In genomic region chr1:35031103-35031452, GRCh38 we compare ENCODE assay signal across 8 cellular contexts. TPM values are rescaled to one million over a fixed set of nuclear protein-coding genes. Genes with fewer than 3 reads are reported as not detected.
DNase-seq lines count a peak whose midpoint lies in the region; ATAC-seq and TF ChIP-seq lines count a peak whose summit lies in the region.

No MANE protein-coding gene starts in this region.

- DNase-seq in NOMO-1 treated with dmso at 0.1 percent for 144 hours (lab: John Stamatoyannopoulos, UW; ENCODE audit: unreplicated experiment): peak; percentile 69
- no peak for DNase-seq in NOMO-1 treated with DMSO at 0.1 percent for 48 hours (lab: John Stamatoyannopoulos, UW; ENCODE audit: unreplicated experiment)
- peak; percentile 16 for DNase-seq in activated gamma-delta T cell treated with anti-CD3 and anti-CD28 coated beads, Interleukin-2, amount 50 U/mL, for 16 hours (ENCODE audit: low read depth)
- peak; percentile 21 for DNase-seq in globus pallidus (ENCODE audit: low spot score)
- DNase-seq in upper lobe of right lung: no peak
- DNase-seq in mesenteric fat pad (ENCODE audit: low spot score): no peak

- peak; percentile 34 for ATAC-seq in upper lobe of right lung

- H3K9me3 ChIP-seq in OCI-LY3 (ENCODE audit: insufficient read depth, low read length) (peaks cover 4% of the 10 kb centered on the region; the same call in 1 of the 2 replicates), parathyroid adenoma (ENCODE audit: control insufficient read depth, low read length) (no peaks in the 10 kb centered on the region), upper lobe of right lung (peaks cover 6% of the 10 kb centered on the region)

- H3K27ac ChIP-seq in OCI-LY3 (ENCODE audit: low read length): peak overlapping the region; percentile 75
- H3K27ac ChIP-seq in parathyroid adenoma: peak overlapping the region; percentile 92
- peak overlapping the region; percentile 93 for H3K27ac ChIP-seq in upper lobe of right lung

- peak overlapping the region; percentile 83 for H3K4me3 ChIP-seq in OCI-LY3 (ENCODE audit: low read length)
- peak overlapping the region; percentile 97 for H3K4me3 ChIP-seq in parathyroid adenoma (ENCODE audit: low read depth, low read length)
- H3K4me3 ChIP-seq in upper lobe of right lung: peak overlapping the region; percentile 91

- H3K79me2 ChIP-seq in OCI-LY3 (ENCODE audit: low read length) (peaks cover 16% of the 10 kb centered on the region), parathyroid adenoma (peaks cover 2% of the 10 kb centered on the region)

- intact Hi-C loops in upper lobe of right lung (cut with DNase I): no loop called here

- H3K4me2 ChIP-seq in OCI-LY3 (ENCODE audit: low read length) (peak overlapping the region; percentile 78), parathyroid adenoma (ENCODE audit: low read length) (peak overlapping the region; percentile 84)

- H3K36me3 ChIP-seq in OCI-LY3 (replicated peaks; ENCODE audit: low read depth, low read length) (peaks cover 5% of the 10 kb centered on the region), parathyroid adenoma (ENCODE audit: control insufficient read depth, insufficient read depth, low read length) (no peaks in the 10 kb centered on the region), upper lobe of right lung (peaks cover 4% of the 10 kb centered on the region)

- peak overlapping the region; percentile 84 for H2AFZ ChIP-seq in OCI-LY3 (ENCODE audit: low read depth, low read length)
- peak overlapping the region; percentile 80 for H2AFZ ChIP-seq in parathyroid adenoma

- H3K27me3 ChIP-seq in OCI-LY3 (ENCODE audit: low read depth, low read length): no peaks in the 10 kb centered on the region
- no peaks in the 10 kb centered on the region for H3K27me3 ChIP-seq in parathyroid adenoma (ENCODE audit: control insufficient read depth, insufficient read depth, low read length)
- no peaks in the 10 kb centered on the region for H3K27me3 ChIP-seq in upper lobe of right lung

- H3K9ac ChIP-seq in OCI-LY3 (ENCODE audit: low read length) (peak overlapping the region; percentile 90), parathyroid adenoma (peak overlapping the region; percentile 37)

- H4K20me1 ChIP-seq in OCI-LY3 (ENCODE audit: insufficient read depth, low read length): no peaks in the 10 kb centered on the region

- peaks cover 7% of the 10 kb centered on the region for H3K4me1 ChIP-seq in OCI-LY3 (ENCODE audit: low read length)
- peaks cover 2% of the 10 kb centered on the region for H3K4me1 ChIP-seq in parathyroid adenoma
- H3K4me1 ChIP-seq in upper lobe of right lung: peaks cover 14% of the 10 kb centered on the region

- no peak for TF ChIP-seq CTCF in OCI-LY3 (IDR thresholded peaks at IDR 0.05; ENCODE audit: low read depth, low read length)
- no peak for TF ChIP-seq CTCF in parathyroid adenoma (IDR thresholded peaks at IDR 0.05)
- no peak for TF ChIP-seq CTCF in upper lobe of right lung (IDR thresholded peaks at IDR 0.05)

RNA-seq across cellular contexts. Expression of gene ZMYM6, which starts 0.7 kb away (rescaled TPM):
- total RNA-seq in upper lobe of right lung (21.3 TPM), mesenteric fat pad (18.0 TPM)

RNA-seq across cellular contexts. Expression of gene TMEM35B, which starts 45.9 kb away (rescaled TPM):
- total RNA-seq in upper lobe of right lung (50.9 TPM), mesenteric fat pad (37.2 TPM)

RNA-seq across cellular contexts. Expression of gene ZMYM1, which starts 48.1 kb away (rescaled TPM):
- 20.1 TPM for total RNA-seq in upper lobe of right lung
- 9.5 TPM for total RNA-seq in mesenteric fat pad

Comparison
In these comparisons a context has a peak if more than half of its experiments do, and no peak if none do; other contexts are left out.
1. DNase-seq: peak in NOMO-1 treated with dmso at 0.1 percent for 144 hours (single experiment), activated gamma-delta T cell treated with anti-CD3 and anti-CD28 coated beads, Interleukin-2, amount 50 U/mL, for 16 hours (single experiment) and globus pallidus (single experiment); none in NOMO-1 treated with DMSO at 0.1 percent for 48 hours (single experiment), upper lobe of right lung (single experiment) and mesenteric fat pad (single experiment).
2. Peak in every context shown above with its lines, with median percentiles within 50 percentile points of each other: H3K27ac ChIP-seq and H3K4me3 ChIP-seq.